ENCODE assay signal across 3 cellular contexts in the genomic region with DNA sequence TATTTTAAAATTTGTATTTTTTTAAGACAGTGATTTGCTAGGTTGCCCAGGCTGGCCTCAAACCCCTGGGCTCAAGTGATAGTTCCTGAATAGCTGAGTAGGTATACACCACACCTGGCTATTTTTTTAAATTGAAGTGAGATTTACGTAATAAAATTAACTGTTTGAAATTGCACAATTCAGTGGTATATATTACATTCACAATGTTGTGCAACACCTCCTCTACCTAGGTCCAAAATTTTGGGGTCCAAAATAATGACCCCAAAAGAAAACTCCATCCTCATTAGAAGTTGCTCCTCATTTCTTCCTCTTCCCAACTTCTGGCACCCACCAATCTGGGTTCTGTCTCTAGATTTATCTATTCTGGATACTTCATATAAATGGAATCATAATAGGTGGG.
TF ChIP-seq lines count a peak whose summit lies in the region.

No MANE protein-coding gene starts in this region.

TF ChIP-seq in A549, 52 proteins besides CTCF, POLR2A, EP300 and RAD21:
- TF ChIP-seq CEBPB (IDR thresholded peaks at IDR 0.05) = peak; percentile 31 to 43; a peak in 3 of 4 replicates
- TF ChIP-seq, protein P1, sequence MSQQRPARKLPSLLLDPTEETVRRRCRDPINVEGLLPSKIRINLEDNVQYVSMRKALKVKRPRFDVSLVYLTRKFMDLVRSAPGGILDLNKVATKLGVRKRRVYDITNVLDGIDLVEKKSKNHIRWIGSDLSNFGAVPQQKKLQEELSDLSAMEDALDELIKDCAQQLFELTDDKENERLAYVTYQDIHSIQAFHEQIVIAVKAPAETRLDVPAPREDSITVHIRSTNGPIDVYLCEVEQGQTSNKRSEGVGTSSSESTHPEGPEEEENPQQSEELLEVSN (IDR thresholded peaks at IDR 0.05; ENCODE audit: borderline replicate concordance, low read depth) = no peak
TF ChIP-seq in A549: peak in this region for 1.

TF ChIP-seq in K562, 482 proteins besides CTCF, POLR2A, EP300 and RAD21:
- TF ChIP-seq CEBPG (CRISPR knock-in tag; IDR thresholded peaks at IDR 0.05) = no peak
- peak; percentile 62 to 76 for TF ChIP-seq CEBPG (tag; conservative IDR thresholded peaks at IDR 0.05 in 1 of 2, IDR thresholded peaks at IDR 0.05 in 1 of 2)
- peak; percentile 84 for TF ChIP-seq CEBPB (tag; IDR thresholded peaks at IDR 0.05)
- TF ChIP-seq, protein P2, sequence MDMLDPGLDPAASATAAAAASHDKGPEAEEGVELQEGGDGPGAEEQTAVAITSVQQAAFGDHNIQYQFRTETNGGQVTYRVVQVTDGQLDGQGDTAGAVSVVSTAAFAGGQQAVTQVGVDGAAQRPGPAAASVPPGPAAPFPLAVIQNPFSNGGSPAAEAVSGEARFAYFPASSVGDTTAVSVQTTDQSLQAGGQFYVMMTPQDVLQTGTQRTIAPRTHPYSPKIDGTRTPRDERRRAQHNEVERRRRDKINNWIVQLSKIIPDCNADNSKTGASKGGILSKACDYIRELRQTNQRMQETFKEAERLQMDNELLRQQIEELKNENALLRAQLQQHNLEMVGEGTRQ (CRISPR knock-in tag; IDR thresholded peaks at IDR 0.05) = no peak
- TF ChIP-seq, protein P3, sequence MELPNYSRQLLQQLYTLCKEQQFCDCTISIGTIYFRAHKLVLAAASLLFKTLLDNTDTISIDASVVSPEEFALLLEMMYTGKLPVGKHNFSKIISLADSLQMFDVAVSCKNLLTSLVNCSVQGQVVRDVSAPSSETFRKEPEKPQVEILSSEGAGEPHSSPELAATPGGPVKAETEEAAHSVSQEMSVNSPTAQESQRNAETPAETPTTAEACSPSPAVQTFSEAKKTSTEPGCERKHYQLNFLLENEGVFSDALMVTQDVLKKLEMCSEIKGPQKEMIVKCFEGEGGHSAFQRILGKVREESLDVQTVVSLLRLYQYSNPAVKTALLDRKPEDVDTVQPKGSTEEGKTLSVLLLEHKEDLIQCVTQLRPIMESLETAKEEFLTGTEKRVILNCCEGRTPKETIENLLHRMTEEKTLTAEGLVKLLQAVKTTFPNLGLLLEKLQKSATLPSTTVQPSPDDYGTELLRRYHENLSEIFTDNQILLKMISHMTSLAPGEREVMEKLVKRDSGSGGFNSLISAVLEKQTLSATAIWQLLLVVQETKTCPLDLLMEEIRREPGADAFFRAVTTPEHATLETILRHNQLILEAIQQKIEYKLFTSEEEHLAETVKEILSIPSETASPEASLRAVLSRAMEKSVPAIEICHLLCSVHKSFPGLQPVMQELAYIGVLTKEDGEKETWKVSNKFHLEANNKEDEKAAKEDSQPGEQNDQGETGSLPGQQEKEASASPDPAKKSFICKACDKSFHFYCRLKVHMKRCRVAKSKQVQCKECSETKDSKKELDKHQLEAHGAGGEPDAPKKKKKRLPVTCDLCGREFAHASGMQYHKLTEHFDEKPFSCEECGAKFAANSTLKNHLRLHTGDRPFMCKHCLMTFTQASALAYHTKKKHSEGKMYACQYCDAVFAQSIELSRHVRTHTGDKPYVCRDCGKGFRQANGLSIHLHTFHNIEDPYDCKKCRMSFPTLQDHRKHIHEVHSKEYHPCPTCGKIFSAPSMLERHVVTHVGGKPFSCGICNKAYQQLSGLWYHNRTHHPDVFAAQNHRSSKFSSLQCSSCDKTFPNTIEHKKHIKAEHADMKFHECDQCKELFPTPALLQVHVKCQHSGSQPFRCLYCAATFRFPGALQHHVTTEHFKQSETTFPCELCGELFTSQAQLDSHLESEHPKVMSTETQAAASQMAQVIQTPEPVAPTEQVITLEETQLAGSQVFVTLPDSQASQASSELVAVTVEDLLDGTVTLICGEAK (IDR thresholded peaks at IDR 0.05) = no peak
- TF ChIP-seq, protein P3 (CRISPR knock-in tag; IDR thresholded peaks at IDR 0.05) = no peak

TF ChIP-seq in SK-N-SH, 30 proteins besides CTCF, POLR2A, EP300 and RAD21:
- no peak for TF ChIP-seq NRF1 (IDR thresholded peaks at IDR 0.05; ENCODE audit: low read depth, low read length)
- TF ChIP-seq EZH2phosphoT487 (IDR thresholded peaks at IDR 0.05; ENCODE audit: borderline replicate concordance, low read depth) = no peak
- TF ChIP-seq, protein P2 (IDR thresholded peaks at IDR 0.05; ENCODE audit: borderline replicate concordance, low read depth, low read length) = no peak
- no peak for TF ChIP-seq RFX5 (IDR thresholded peaks at IDR 0.05; ENCODE audit: low read length)
- TF ChIP-seq, protein P4, sequence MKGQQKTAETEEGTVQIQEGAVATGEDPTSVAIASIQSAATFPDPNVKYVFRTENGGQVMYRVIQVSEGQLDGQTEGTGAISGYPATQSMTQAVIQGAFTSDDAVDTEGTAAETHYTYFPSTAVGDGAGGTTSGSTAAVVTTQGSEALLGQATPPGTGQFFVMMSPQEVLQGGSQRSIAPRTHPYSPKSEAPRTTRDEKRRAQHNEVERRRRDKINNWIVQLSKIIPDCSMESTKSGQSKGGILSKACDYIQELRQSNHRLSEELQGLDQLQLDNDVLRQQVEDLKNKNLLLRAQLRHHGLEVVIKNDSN (IDR thresholded peaks at IDR 0.05; ENCODE audit: borderline replicate concordance, low read depth) = no peak
- TF ChIP-seq POLR2AphosphoS5 (IDR thresholded peaks at IDR 0.05; ENCODE audit: low read depth, low read length) = no peak
- TF ChIP-seq, protein P5, sequence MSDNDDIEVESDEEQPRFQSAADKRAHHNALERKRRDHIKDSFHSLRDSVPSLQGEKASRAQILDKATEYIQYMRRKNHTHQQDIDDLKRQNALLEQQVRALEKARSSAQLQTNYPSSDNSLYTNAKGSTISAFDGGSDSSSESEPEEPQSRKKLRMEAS (IDR thresholded peaks at IDR 0.05; ENCODE audit: low read depth) = no peak
- TF ChIP-seq, protein P6, sequence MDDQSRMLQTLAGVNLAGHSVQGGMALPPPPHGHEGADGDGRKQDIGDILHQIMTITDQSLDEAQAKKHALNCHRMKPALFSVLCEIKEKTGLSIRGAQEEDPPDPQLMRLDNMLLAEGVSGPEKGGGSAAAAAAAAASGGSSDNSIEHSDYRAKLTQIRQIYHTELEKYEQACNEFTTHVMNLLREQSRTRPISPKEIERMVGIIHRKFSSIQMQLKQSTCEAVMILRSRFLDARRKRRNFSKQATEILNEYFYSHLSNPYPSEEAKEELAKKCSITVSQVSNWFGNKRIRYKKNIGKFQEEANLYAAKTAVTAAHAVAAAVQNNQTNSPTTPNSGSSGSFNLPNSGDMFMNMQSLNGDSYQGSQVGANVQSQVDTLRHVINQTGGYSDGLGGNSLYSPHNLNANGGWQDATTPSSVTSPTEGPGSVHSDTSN (IDR thresholded peaks at IDR 0.05) = no peak
- TF ChIP-seq, protein P7, sequence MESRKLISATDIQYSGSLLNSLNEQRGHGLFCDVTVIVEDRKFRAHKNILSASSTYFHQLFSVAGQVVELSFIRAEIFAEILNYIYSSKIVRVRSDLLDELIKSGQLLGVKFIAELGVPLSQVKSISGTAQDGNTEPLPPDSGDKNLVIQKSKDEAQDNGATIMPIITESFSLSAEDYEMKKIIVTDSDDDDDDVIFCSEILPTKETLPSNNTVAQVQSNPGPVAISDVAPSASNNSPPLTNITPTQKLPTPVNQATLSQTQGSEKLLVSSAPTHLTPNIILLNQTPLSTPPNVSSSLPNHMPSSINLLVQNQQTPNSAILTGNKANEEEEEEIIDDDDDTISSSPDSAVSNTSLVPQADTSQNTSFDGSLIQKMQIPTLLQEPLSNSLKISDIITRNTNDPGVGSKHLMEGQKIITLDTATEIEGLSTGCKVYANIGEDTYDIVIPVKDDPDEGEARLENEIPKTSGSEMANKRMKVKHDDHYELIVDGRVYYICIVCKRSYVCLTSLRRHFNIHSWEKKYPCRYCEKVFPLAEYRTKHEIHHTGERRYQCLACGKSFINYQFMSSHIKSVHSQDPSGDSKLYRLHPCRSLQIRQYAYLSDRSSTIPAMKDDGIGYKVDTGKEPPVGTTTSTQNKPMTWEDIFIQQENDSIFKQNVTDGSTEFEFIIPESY (IDR thresholded peaks at IDR 0.05; ENCODE audit: borderline replicate concordance, low read depth) = no peak
- no peak for TF ChIP-seq TAF1 (IDR thresholded peaks at IDR 0.05; ENCODE audit: borderline replicate concordance, low read depth, low read length)
- TF ChIP-seq TEAD4 (IDR thresholded peaks at IDR 0.05; ENCODE audit: borderline replicate concordance, insufficient read depth) = no peak
- TF ChIP-seq JUND (IDR thresholded peaks at IDR 0.05) = no peak
- no peak for TF ChIP-seq ELF1 (IDR thresholded peaks at IDR 0.05)
- no peak for TF ChIP-seq RXRA (IDR thresholded peaks at IDR 0.05; ENCODE audit: borderline replicate concordance, low read depth)
- TF ChIP-seq FOSL2 (IDR thresholded peaks at IDR 0.05; ENCODE audit: borderline replicate concordance, low read depth) = no peak
- TF ChIP-seq CHD2 (IDR thresholded peaks at IDR 0.05; ENCODE audit: low read length, partially characterized antibody) = no peak
